16 cellular contexts compared by ENCODE assay signal in the genomic region with DNA sequence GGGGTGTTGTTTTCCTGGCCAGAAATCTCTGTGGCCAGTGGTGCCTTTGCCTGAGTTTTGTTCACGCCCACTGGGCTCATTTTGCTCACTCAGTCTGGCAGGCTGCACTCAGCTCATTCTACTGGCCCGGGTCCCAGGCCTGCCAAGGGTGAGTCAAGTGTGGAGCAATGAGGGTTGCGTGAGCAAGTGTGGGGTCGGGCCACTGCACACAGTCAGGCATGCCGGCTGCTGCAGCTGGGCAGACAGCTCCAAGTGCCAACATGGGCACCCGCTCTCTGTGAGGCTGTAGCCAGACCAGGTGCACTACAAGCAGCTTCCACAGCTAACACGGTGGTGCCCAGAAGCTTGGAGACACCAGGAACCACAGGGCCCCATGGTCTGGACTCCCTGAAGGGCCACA.
A peak's percentile ranks its signal among the peaks of the same experiment; 100 is the strongest.
DNase-seq lines count a peak whose midpoint lies in the region; ATAC-seq and TF ChIP-seq lines count a peak whose summit lies in the region.
"Had no signal": no experiment of that assay in that cellular context is flagged by ENCODE, and none has a peak within 500 bp of the region (broad histone marks: within the 10 kb centered on the region; RNA-seq: fewer than 3 reads in every experiment).

No MANE protein-coding gene starts in this region.

- H3K9me3 ChIP-seq in mucosa of descending colon, result no peaks in the 10 kb centered on the region
- H3K9me3 ChIP-seq: pancreas, upper lobe of left lung had no signal

- CTCF ChIA-PET in RWPE1 (lab: Yijun Ruan, JAX), result interaction anchor here (0.5 kb wide), 1 partner anchor 371 kb away, joined by 3 read pairs; no protein-coding TSS in a partner anchor

- DNase-seq in ACHN, result peak; percentile 30
- DNase-seq in RWPE1 (ENCODE audit: low spot score), result peak; percentile 14
- peak; percentile 40 to 71 for DNase-seq in foreskin keratinocyte
- no peak for DNase-seq in mucosa of descending colon
- no peak for DNase-seq in activated gamma-delta T cell treated with Interleukin-2 at 50 U/mL for 16 hours
- DNase-seq in NCI-H2081 treated with DMSO at 0.1 percent for 48 hours (lab: John Stamatoyannopoulos, UW), result no peak
- DNase-seq in foreskin melanocyte, result no peak
- DNase-seq: amniotic stem cell; CD4-positive, alpha-beta memory T cell; islet precursor cell; NCI-H69 had no signal

- ATAC-seq in foreskin keratinocyte, result peak; percentile 98
- peak; percentile 26 for ATAC-seq in mucosa of descending colon
- ATAC-seq in HG03095 (IDR thresholded peaks at IDR 0.05; ENCODE audit: unreplicated experiment), result no peak
- ATAC-seq: Panc1 had no signal

- TF ChIP-seq CTCF in RWPE1 (conservative IDR thresholded peaks at IDR 0.05; ENCODE audit: low read depth) (no peak), foreskin keratinocyte (conservative IDR thresholded peaks at IDR 0.05) (no peak), mucosa of descending colon (IDR thresholded peaks at IDR 0.05) (no peak)

- in situ Hi-C loops in ACHN (cut with HindIII; ENCODE audit: low pct_ligation_motif_present, low pct_unique_long_range_greater_than_20kb, low sequenced_read_pairs), result no loop called here

- peaks cover 4% of the 10 kb centered on the region for H3K4me1 ChIP-seq in foreskin keratinocyte
- no peaks in the 10 kb centered on the region for H3K4me1 ChIP-seq in mucosa of descending colon (ENCODE audit: low read depth)
- H3K4me1 ChIP-seq: pancreas, upper lobe of left lung had no signal

- intact Hi-C loops in mucosa of descending colon (cut with DNase I, micrococcal nuclease), result no loop called here

- no peak overlapping the region for H3K4me3 ChIP-seq in mucosa of descending colon
- H3K4me3 ChIP-seq: pancreas, smooth muscle cell, upper lobe of left lung had no signal

- no peaks in the 10 kb centered on the region for H3K27me3 ChIP-seq in foreskin keratinocyte
- H3K27me3 ChIP-seq: pancreas, upper lobe of left lung had no signal

- POLR2A ChIA-PET in RWPE1 (lab: Yijun Ruan, JAX; ENCODE audit: low non-redundant PET), result no interaction called here

- H3K27ac ChIP-seq in RWPE1 (peak overlapping the region; percentile 69), foreskin keratinocyte (no peak overlapping the region)
- H3K27ac ChIP-seq: pancreas, upper lobe of left lung had no signal

- H3K36me3 ChIP-seq in mucosa of descending colon (ENCODE audit: low read depth), result no peaks in the 10 kb centered on the region
- H3K36me3 ChIP-seq: pancreas, upper lobe of left lung had no signal

Comparison
In these comparisons a context has a peak if more than half of its experiments do, and no peak if none do; other contexts are left out.
1. DNase-seq: peak in ACHN (single experiment), RWPE1 (single experiment) and foreskin keratinocyte (2 of 2); none in mucosa of descending colon (0 of 3), activated gamma-delta T cell treated with Interleukin-2 at 50 U/mL for 16 hours (single experiment), NCI-H2081 treated with DMSO at 0.1 percent for 48 hours (single experiment) and foreskin melanocyte (single experiment).